ENCODE assay signal across 8 cellular contexts in the genomic region with DNA sequence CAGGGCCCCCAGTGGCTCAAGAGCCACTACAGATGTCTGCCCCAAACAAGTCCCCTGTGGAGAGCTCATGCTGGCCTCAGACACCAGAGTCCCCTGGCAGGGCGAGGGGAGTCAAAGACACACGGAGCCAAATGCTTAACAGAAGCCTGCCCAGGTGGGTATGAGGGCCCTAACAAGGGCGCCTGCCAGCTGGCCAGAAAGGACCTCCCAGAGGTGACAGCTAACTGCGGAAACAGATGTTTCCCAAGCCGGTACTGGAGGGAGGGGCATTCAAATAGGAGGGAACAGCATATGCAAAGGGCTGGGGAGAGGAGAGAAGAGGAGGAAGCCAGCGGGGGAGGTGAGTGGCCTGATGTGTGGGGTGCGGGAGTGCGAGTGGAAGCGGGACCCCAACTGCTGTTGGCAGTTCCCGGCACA. TPM values are rescaled to one million over a fixed set of nuclear protein-coding genes. Genes with fewer than 3 reads are reported as not detected.
DNase-seq lines count a peak whose midpoint lies in the region; ATAC-seq and TF ChIP-seq lines count a peak whose summit lies in the region.

No MANE protein-coding gene starts in this region.

- ATAC-seq in HG03066 (IDR thresholded peaks at IDR 0.05; ENCODE audit: low read depth, unreplicated experiment) (peak; percentile 28), RWPE2 (ENCODE audit: low read depth) (no peak), HG02623 (IDR thresholded peaks at IDR 0.05; ENCODE audit: unreplicated experiment) (no peak)
- ATAC-seq in stimulated activated effector memory CD8-positive, alpha-beta T cell treated with anti-CD3 and anti-CD28 coated beads, Interleukin-12 subunit alpha, Interleukin-12 subunit beta, amount 100 ng/mL, for 72 hours: no peak

- H3K36me3 ChIP-seq in RWPE2 (ENCODE audit: low read depth): peaks cover 32% of the 10 kb centered on the region

- H3K27me3 ChIP-seq in RWPE2 (ENCODE audit: insufficient read depth, poor library complexity, severe bottlenecking): no peaks in the 10 kb centered on the region

- no peaks in the 10 kb centered on the region for H3K9me3 ChIP-seq in RWPE2 (ENCODE audit: severe bottlenecking)

- no peaks in the 10 kb centered on the region for H3K4me1 ChIP-seq in RWPE2 (ENCODE audit: insufficient read depth, poor library complexity, severe bottlenecking)

- TF ChIP-seq CTCF in RWPE2 (IDR thresholded peaks at IDR 0.05; ENCODE audit: poor library complexity, severe bottlenecking) (no peak), epithelial cell of proximal tubule (conservative IDR thresholded peaks at IDR 0.05; ENCODE audit: low read depth, low read length) (no peak)

- H3K4me3 ChIP-seq in RWPE2 (ENCODE audit: severe bottlenecking): peak overlapping the region; percentile 50
- H3K4me3 ChIP-seq in epithelial cell of proximal tubule (ENCODE audit: low read depth, low read length): peak overlapping the region; percentile 65

- H3K4me3 Mint-ChIP-seq in stimulated activated effector memory CD8-positive, alpha-beta T cell treated with anti-CD3 and anti-CD28 coated beads, Interleukin-12 subunit alpha, Interleukin-12 subunit beta, amount 100 ng/mL, for 72 hours: peak overlapping the region; percentile 81

- H3K27ac Mint-ChIP-seq in stimulated activated effector memory CD8-positive, alpha-beta T cell treated with anti-CD3 and anti-CD28 coated beads, Interleukin-12 subunit alpha, Interleukin-12 subunit beta, amount 100 ng/mL, for 72 hours: peak overlapping the region; percentile 57

- H3K9me3 Mint-ChIP-seq in stimulated activated effector memory CD8-positive, alpha-beta T cell treated with anti-CD3 and anti-CD28 coated beads, Interleukin-12 subunit alpha, Interleukin-12 subunit beta, amount 100 ng/mL, for 72 hours: no peaks in the 10 kb centered on the region

- DNase-seq in NCI-H1105 treated with DMSO at 0.1 percent for 48 hours (lab: John Stamatoyannopoulos, UW): peak; percentile 9
- DNase-seq in NCI-H1105 (lab: John Stamatoyannopoulos, UW): no peak
- DNase-seq in RWPE2 (ENCODE audit: low spot score): no peak
- no peak for DNase-seq in epithelial cell of proximal tubule (ENCODE audit: low read depth)
- DNase-seq in stimulated activated effector memory CD8-positive, alpha-beta T cell treated with anti-CD3 and anti-CD28 coated beads, Interleukin-12 subunit alpha, Interleukin-12 subunit beta, amount 100 ng/mL, for 72 hours (ENCODE audit: low spot score in 2 of 2): peak in 1 of 2 donors; percentile 71
- no peak for DNase-seq in SHP77 treated with DMSO at 0.1 percent for 48 hours (lab: John Stamatoyannopoulos, UW)

- H3K27ac ChIP-seq in RWPE2 (ENCODE audit: poor library complexity, severe bottlenecking): peak overlapping the region; percentile 59

- H3K36me3 Mint-ChIP-seq in stimulated activated effector memory CD8-positive, alpha-beta T cell treated with anti-CD3 and anti-CD28 coated beads, Interleukin-12 subunit alpha, Interleukin-12 subunit beta, amount 100 ng/mL, for 72 hours: peaks cover 24% of the 10 kb centered on the region

- peaks cover 54% of the 10 kb centered on the region for H3K4me1 Mint-ChIP-seq in stimulated activated effector memory CD8-positive, alpha-beta T cell treated with anti-CD3 and anti-CD28 coated beads, Interleukin-12 subunit alpha, Interleukin-12 subunit beta, amount 100 ng/mL, for 72 hours

RNA-seq across cellular contexts. Expression of a gene that starts 0.9 kb away (rescaled TPM):
- total RNA-seq in epithelial cell of proximal tubule: 41.9 and 42.7 TPM in 2 replicates

RNA-seq across cellular contexts. Expression of a gene that starts 7.2 kb away (rescaled TPM):
- total RNA-seq in epithelial cell of proximal tubule: 150 and 273 TPM in 2 replicates

RNA-seq across cellular contexts. Expression of a gene that starts 7.2 kb away (rescaled TPM):
- total RNA-seq in epithelial cell of proximal tubule: 16.7 and 22.4 TPM in 2 replicates

RNA-seq across cellular contexts. Expression of a gene that starts 40.7 kb away (rescaled TPM):
- 252 and 266 TPM in 2 replicates for total RNA-seq in epithelial cell of proximal tubule

RNA-seq across cellular contexts. Expression of a gene that starts 47.0 kb away (rescaled TPM):
- 17.1 and 19.6 TPM in 2 replicates for total RNA-seq in epithelial cell of proximal tubule
